ENCODE assay signal across 21 cellular contexts in genomic region chr12:83198291-83198690, GRCh38.
"Had no signal": no experiment of that assay in that cellular context is flagged by ENCODE, and none has a peak within 500 bp of the region (broad histone marks: within the 10 kb centered on the region; RNA-seq: fewer than 3 reads in every experiment).

No MANE protein-coding gene starts in this region.

- H3K9me3 ChIP-seq: left lung, pancreas, tibial artery had no signal

- H3K27me3 Mint-ChIP-seq: activated B cell treated with CpG ODN at 0.5 μM for 24 hours; activated CD4-positive, alpha-beta T cell treated with anti-CD3 and anti-CD28 coated beads for 36 hours; activated naive CD8-positive, alpha-beta T cell treated with anti-CD3 and anti-CD28 coated beads for 36 hours; memory B cell; stimulated activated naive CD8-positive, alpha-beta T cell treated with anti-CD3 and anti-CD28 coated beads, Interleukin-15, amount 100 ng/mL, for 72 hours had no signal

- H3K4me1 ChIP-seq: heart right ventricle, left lung, pancreas, tibial artery had no signal

- H3K27ac Mint-ChIP-seq: activated B cell treated with CpG ODN at 0.5 μM for 24 hours; activated CD4-positive, alpha-beta T cell treated with anti-CD3 and anti-CD28 coated beads for 36 hours; activated naive CD8-positive, alpha-beta T cell treated with anti-CD3 and anti-CD28 coated beads for 36 hours; immature natural killer cell; memory B cell; stimulated activated naive CD8-positive, alpha-beta T cell treated with anti-CD3 and anti-CD28 coated beads, Interleukin-15, amount 100 ng/mL, for 72 hours had no signal

- DNase-seq: activated B cell treated with CpG ODN at 0.5 μM for 24 hours; activated CD4-positive, alpha-beta T cell treated with anti-CD3 and anti-CD28 coated beads for 36 hours; activated CD4-positive, alpha-beta T cell treated with anti-CD3 and anti-CD28 coated beads, Interleukin-2, amount 50 U/mL, for 48 hours; activated CD8-positive, alpha-beta memory T cell treated with anti-CD3 and anti-CD28 coated beads, Interleukin-2, amount 50 U/mL, for 48 hours; activated naive CD4-positive, alpha-beta T cell treated with Interleukin-2 at 50 U/mL for 16 hours; activated naive CD8-positive, alpha-beta T cell treated with anti-CD3 and anti-CD28 coated beads for 36 hours; activated T-cell treated with anti-CD3 and anti-CD28 coated beads, Interleukin-2, amount 50 U/mL, for 4 hours; amniotic stem cell; cerebellar nuclear complex; heart right ventricle; immature natural killer cell; left lung; pancreas; right cardiac atrium; stimulated activated CD4-positive, alpha-beta T cell treated with anti-CD3 and anti-CD28 coated beads, Interleukin-12 subunit alpha, Interleukin-12 subunit beta, amount 100 ng/mL, for 4 hours; stimulated activated naive CD8-positive, alpha-beta T cell treated with anti-CD3 and anti-CD28 coated beads, Interleukin-15, amount 100 ng/mL, for 72 hours; T-helper 1 cell; tibial artery had no signal

- H3K4me3 Mint-ChIP-seq: activated B cell treated with CpG ODN at 0.5 μM for 24 hours; activated CD4-positive, alpha-beta T cell treated with anti-CD3 and anti-CD28 coated beads for 36 hours; activated naive CD8-positive, alpha-beta T cell treated with anti-CD3 and anti-CD28 coated beads for 36 hours; activated T-cell treated with anti-CD3 and anti-CD28 coated beads, Interleukin-2, amount 50 U/mL, for 4 hours; immature natural killer cell; memory B cell; stimulated activated naive CD8-positive, alpha-beta T cell treated with anti-CD3 and anti-CD28 coated beads, Interleukin-15, amount 100 ng/mL, for 72 hours had no signal

- H3K4me3 ChIP-seq: coronary artery, heart right ventricle, left lung, pancreas, tibial artery had no signal

- H3K36me3 ChIP-seq: heart right ventricle, left lung, pancreas, tibial artery had no signal

- H3K9me3 Mint-ChIP-seq: activated naive CD8-positive, alpha-beta T cell treated with anti-CD3 and anti-CD28 coated beads for 36 hours; activated T-cell treated with anti-CD3 and anti-CD28 coated beads, Interleukin-2, amount 50 U/mL, for 4 hours had no signal

- H3K27ac ChIP-seq: coronary artery, heart right ventricle, left lung, pancreas, tibial artery had no signal

- H3K4me1 Mint-ChIP-seq: activated B cell treated with CpG ODN at 0.5 μM for 24 hours; activated CD4-positive, alpha-beta T cell treated with anti-CD3 and anti-CD28 coated beads for 36 hours; activated naive CD8-positive, alpha-beta T cell treated with anti-CD3 and anti-CD28 coated beads for 36 hours; immature natural killer cell; memory B cell; stimulated activated naive CD8-positive, alpha-beta T cell treated with anti-CD3 and anti-CD28 coated beads, Interleukin-15, amount 100 ng/mL, for 72 hours had no signal

- H3K36me3 Mint-ChIP-seq: activated naive CD8-positive, alpha-beta T cell treated with anti-CD3 and anti-CD28 coated beads for 36 hours; immature natural killer cell; memory B cell had no signal

- FAIRE-seq: endometrium, pancreas had no signal

- ATAC-seq: activated CD4-positive, alpha-beta T cell treated with anti-CD3 and anti-CD28 coated beads for 36 hours; activated T-cell treated with anti-CD3 and anti-CD28 coated beads, Interleukin-2, amount 50 U/mL, for 4 hours; heart right ventricle; left lung; pancreas; right cardiac atrium; stimulated activated naive CD8-positive, alpha-beta T cell treated with anti-CD3 and anti-CD28 coated beads, Interleukin-15, amount 100 ng/mL, for 72 hours had no signal

- H3K27me3 ChIP-seq: heart right ventricle, left lung, pancreas, tibial artery had no signal
